Comparison of ENCODE assay signal across 21 cellular contexts in the genomic region with DNA sequence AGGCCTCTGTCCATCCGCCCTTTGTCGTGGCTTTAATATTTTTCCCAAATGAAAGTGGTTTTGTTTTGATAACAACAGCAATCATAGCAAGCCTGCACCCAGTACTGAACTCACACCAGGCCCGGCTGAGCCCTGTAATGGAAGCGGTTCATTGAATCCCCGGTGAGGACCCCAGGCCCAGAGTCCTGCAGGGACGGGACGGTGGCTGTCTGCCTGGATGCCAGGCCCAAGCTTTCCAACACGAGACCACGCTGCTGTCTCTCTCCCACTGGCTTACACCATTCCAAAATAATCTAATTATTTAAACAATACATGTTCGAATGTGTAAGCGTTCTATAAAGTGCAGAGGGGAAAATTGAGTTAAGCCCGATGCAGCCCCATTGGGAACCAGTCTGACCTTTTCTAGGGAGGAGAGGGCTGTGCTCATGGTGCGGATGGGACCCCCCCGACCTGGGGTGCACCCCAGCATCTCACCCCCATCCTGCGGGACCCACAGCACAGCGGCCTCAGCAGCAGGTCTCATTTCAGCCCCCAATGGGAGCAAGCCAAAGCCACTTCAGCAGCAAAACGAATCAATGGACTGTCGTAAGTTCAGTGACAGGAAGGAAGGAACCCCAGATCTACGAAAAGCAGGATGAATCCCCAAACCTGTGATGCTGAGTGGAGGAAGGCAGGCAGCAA.
"Had no signal": no experiment of that assay in that cellular context is flagged by ENCODE, and none has a peak within 500 bp of the region (broad histone marks: within the 10 kb centered on the region; RNA-seq: fewer than 3 reads in every experiment).

No MANE protein-coding gene starts in this region.

- DNase-seq: activated CD4-positive, alpha-beta T cell treated with anti-CD3 and anti-CD28 coated beads for 4 hours; activated CD4-positive, alpha-beta T cell treated with anti-CD3 and anti-CD28 coated beads, Interleukin-2, amount 50 U/mL, for 48 hours; activated CD4-positive, CD25-positive, alpha-beta regulatory T cell; activated naive CD4-positive, alpha-beta T cell treated with Interleukin-2 at 50 U/mL for 16 hours; activated T-cell treated with anti-CD3 and anti-CD28 coated beads, Interleukin-2, amount 50 U/mL, for 48 hours; anterior cingulate cortex; effector memory CD4-positive, alpha-beta T cell; erythroblast; hippocampal formation; left cardiac atrium; mesenchymal stem cell; nucleus accumbens; spleen; stimulated activated naive CD8-positive, alpha-beta T cell treated with anti-CD3 and anti-CD28 coated beads, Interleukin-15, Interleukin-2, amounts not matched to agents 100 U/mL and 50 U/mL, for 24 hours; testis; transverse colon had no signal

- H3K27ac Mint-ChIP-seq: activated naive CD8-positive, alpha-beta T cell; activated T-helper 2 cell treated with anti-CD3 and anti-CD28 coated beads, Interferon-gamma antibody, Interleukin-2, Interleukin-4, amounts not matched to agents 10 μg/mL and 5 μg/mL and 100 μg/mL, durations not matched to agents 14 hours and 24 hours and 36 hours; nephron; T-cell had no signal

- H3K4me3 Mint-ChIP-seq: activated naive CD8-positive, alpha-beta T cell; nephron; T-cell had no signal

- ATAC-seq: left cardiac atrium; right cardiac atrium; stimulated activated naive CD8-positive, alpha-beta T cell treated with anti-CD3 and anti-CD28 coated beads, Interleukin-15, Interleukin-2, amounts not matched to agents 100 U/mL and 50 U/mL, for 24 hours; T-cell had no signal

- H3K4me1 Mint-ChIP-seq: nephron, T-cell had no signal

- H3K36me3 Mint-ChIP-seq: activated naive CD8-positive, alpha-beta T cell; T-cell had no signal

- H3K4me3 ChIP-seq: spleen, testis, transverse colon had no signal
